Comparison of ENCODE assay signal across 8 cellular contexts in genomic region chr17:82020874-82021727, GRCh38. TPM values are rescaled to one million over a fixed set of nuclear protein-coding genes. Genes with fewer than 3 reads are reported as not detected.
DNase-seq lines count a peak whose midpoint lies in the region; ATAC-seq and TF ChIP-seq lines count a peak whose summit lies in the region.

No MANE protein-coding gene starts in this region.

- no peaks in the 10 kb centered on the region for H3K9me3 ChIP-seq in CD8-positive, alpha-beta memory T cell (ENCODE audit: low read length)

- POLR2A ChIA-PET in CD8-positive, alpha-beta memory T cell (lab: Charles Lee), result interaction anchor here (1.4 to 1.7 kb wide), 2 partner anchors 61 to 151 kb away, joined by 5 to 12 read pairs; partner anchors contain the start of gene NOTUM

- H3K27me3 ChIP-seq in CD8-positive, alpha-beta memory T cell (ENCODE audit: insufficient read depth, low read length, poor library complexity, severe bottlenecking), result no peaks in the 10 kb centered on the region

- peaks cover 17 to 34% (median 21%) of the 10 kb centered on the region in 3 donors for H3K4me1 Mint-ChIP-seq in CD8-positive, alpha-beta memory T cell
- peaks cover 17% of the 10 kb centered on the region for H3K4me1 Mint-ChIP-seq in HFFc6 (ENCODE audit: low read depth)
- H3K4me1 Mint-ChIP-seq in activated naive CD4-positive, alpha-beta T cell treated with anti-CD3 and anti-CD28 coated beads, Interleukin-2, amount 10 ng/mL, durations not matched to agents 7 days and 5 days, result peaks cover 37% of the 10 kb centered on the region
- peaks cover 22% of the 10 kb centered on the region for H3K4me1 Mint-ChIP-seq in osteocyte (ENCODE audit: unreplicated experiment)

- CTCF ChIA-PET in CD8-positive, alpha-beta memory T cell (lab: Charles Lee), result interaction anchor here (0.8 to 6.0 kb wide), 11 partner anchors 10 to 134 kb away, joined by 3 to 83 read pairs (median 4); partner anchors contain the start of genes DCXR, NOTUM, PYCR1 and RAC3
- CTCF ChIA-PET in activated naive CD4-positive, alpha-beta T cell treated with anti-CD3 and anti-CD28 coated beads, Interleukin-2, amount 10 ng/mL, durations not matched to agents 7 days and 5 days (lab: Charles Lee), result interaction anchor here (0.6 to 6.0 kb wide), 15 partner anchors 9 to 330 kb away, joined by 3 to 103 read pairs (median 4); partner anchors contain the start of gene NOTUM

- peaks cover 6% of the 10 kb centered on the region for H3K36me3 ChIP-seq in CD8-positive, alpha-beta memory T cell (ENCODE audit: insufficient read depth, low read length)

- peak in 4 of 5 donors; percentile 20 to 72 (median 50) for DNase-seq in CD8-positive, alpha-beta memory T cell
- DNase-seq in HFFc6 (peak; percentile 79), RPMI7951 (ENCODE audit: low read depth) (peak; percentile 79), germinal center (ENCODE audit: low spot score) (peak; percentile 48), osteocyte (ENCODE audit: extremely low spot score, unreplicated experiment) (no peak), SKM-1 (lab: John Stamatoyannopoulos, UW; ENCODE audit: unreplicated experiment) (no peak)
- DNase-seq in activated naive CD4-positive, alpha-beta T cell treated with anti-CD3 and anti-CD28 coated beads, Interleukin-2, amount 10 ng/mL, durations not matched to agents 7 days and 5 days, result peak; percentile 81

- TF ChIP-seq CTCF in HFFc6 (IDR thresholded peaks at IDR 0.05), result peak; percentile 87
- TF ChIP-seq CTCF in osteocyte (IDR thresholded peaks at IDR 0.05), result peak; percentile 73

- peak overlapping the region; percentile 83 to 93 (median 85) for H3K4me3 Mint-ChIP-seq in CD8-positive, alpha-beta memory T cell
- H3K4me3 Mint-ChIP-seq in HFFc6 (peak overlapping the region; percentile 88), osteocyte (ENCODE audit: unreplicated experiment) (peak overlapping the region; percentile 77)
- peak overlapping the region; percentile 81 for H3K4me3 Mint-ChIP-seq in activated naive CD4-positive, alpha-beta T cell treated with anti-CD3 and anti-CD28 coated beads, Interleukin-2, amount 10 ng/mL, durations not matched to agents 7 days and 5 days

- no peaks in the 10 kb centered on the region for H3K9me3 Mint-ChIP-seq in CD8-positive, alpha-beta memory T cell
- no peaks in the 10 kb centered on the region for H3K9me3 Mint-ChIP-seq in HFFc6
- H3K9me3 Mint-ChIP-seq in activated naive CD4-positive, alpha-beta T cell treated with anti-CD3 and anti-CD28 coated beads, Interleukin-2, amount 10 ng/mL, durations not matched to agents 7 days and 5 days, result no peaks in the 10 kb centered on the region
- H3K9me3 Mint-ChIP-seq in osteocyte (ENCODE audit: unreplicated experiment), result no peaks in the 10 kb centered on the region

- H3K36me3 Mint-ChIP-seq in CD8-positive, alpha-beta memory T cell, result peaks cover 0 to 8% (median 0%) of the 10 kb centered on the region in 3 donors
- H3K36me3 Mint-ChIP-seq in HFFc6 (ENCODE audit: low read depth), result no peaks in the 10 kb centered on the region
- peaks cover 10% of the 10 kb centered on the region for H3K36me3 Mint-ChIP-seq in activated naive CD4-positive, alpha-beta T cell treated with anti-CD3 and anti-CD28 coated beads, Interleukin-2, amount 10 ng/mL, durations not matched to agents 7 days and 5 days
- peaks cover 5% of the 10 kb centered on the region for H3K36me3 Mint-ChIP-seq in osteocyte (ENCODE audit: unreplicated experiment)

- H3K27ac Mint-ChIP-seq in CD8-positive, alpha-beta memory T cell, result peak overlapping the region in 6 of 8 donors; percentile 56 to 85 (median 70)
- H3K27ac Mint-ChIP-seq in HFFc6 (peak overlapping the region; percentile 79), osteocyte (ENCODE audit: unreplicated experiment) (peak overlapping the region; percentile 59)
- H3K27ac Mint-ChIP-seq in activated naive CD4-positive, alpha-beta T cell treated with anti-CD3 and anti-CD28 coated beads, Interleukin-2, amount 10 ng/mL, durations not matched to agents 7 days and 5 days, result peak overlapping the region; percentile 81

- H3K27me3 Mint-ChIP-seq in CD8-positive, alpha-beta memory T cell, result peaks cover 0 to 2% of the 10 kb centered on the region in 2 donors
- peaks cover 2% of the 10 kb centered on the region for H3K27me3 Mint-ChIP-seq in HFFc6 (ENCODE audit: insufficient read depth)
- no peaks in the 10 kb centered on the region for H3K27me3 Mint-ChIP-seq in activated naive CD4-positive, alpha-beta T cell treated with anti-CD3 and anti-CD28 coated beads, Interleukin-2, amount 10 ng/mL, durations not matched to agents 7 days and 5 days
- no peaks in the 10 kb centered on the region for H3K27me3 Mint-ChIP-seq in osteocyte (ENCODE audit: unreplicated experiment)

- ATAC-seq in GM18519 (IDR thresholded peaks at IDR 0.05; ENCODE audit: low FRiP score, unreplicated experiment), result no peak

- H3K4me3 ChIP-seq in CD8-positive, alpha-beta memory T cell (ENCODE audit: low read length), result peak overlapping the region; percentile 70

- peak overlapping the region; percentile 61 for H3K27ac ChIP-seq in CD8-positive, alpha-beta memory T cell (ENCODE audit: low read depth, low read length)

- H3K4me1 ChIP-seq in CD8-positive, alpha-beta memory T cell (ENCODE audit: insufficient read depth, low read length), result peaks cover 26% of the 10 kb centered on the region

RNA-seq across cellular contexts. Expression of gene CENPX, which starts 1.6 kb away (rescaled TPM):
- 100 to 1,000 TPM; 143 to 158 TPM for total RNA-seq in CD8-positive, alpha-beta memory T cell
- polyA plus RNA-seq in CD8-positive, alpha-beta memory T cell, result 56.7 TPM
- 10 to 100 TPM; 60.6 to 83.9 (median 73.3) TPM for total RNA-seq in HFFc6 (2021; fragmentation: NEBNext Ultra II Directional; extraction: Animal tissue kit (Norgen Biotek cat#: 25700))
- 119 and 144 TPM in 2 replicates for total RNA-seq in RPMI7951 (2014; rRNA removed; shearing (Covaris generic))
- total RNA-seq in osteocyte, result 29.4 and 31.7 TPM in 2 replicates

RNA-seq across cellular contexts. Expression of gene LRRC45, which starts 2.0 kb away (rescaled TPM):
- 10 to 100 TPM; 26.8 to 27.6 TPM for total RNA-seq in CD8-positive, alpha-beta memory T cell
- 10.1 TPM for polyA plus RNA-seq in CD8-positive, alpha-beta memory T cell
- 10 to 100 TPM in 3 of 6 experiments, 1 to 10 TPM in 3; 6.8 to 10.5 (median 10.0) TPM for total RNA-seq in HFFc6 (2021; fragmentation: NEBNext Ultra II Directional; extraction: Animal tissue kit (Norgen Biotek cat#: 25700))
- 8.1 and 17.6 TPM in 2 replicates for total RNA-seq in RPMI7951 (2014; rRNA removed; shearing (Covaris generic))
- total RNA-seq in osteocyte, result 9.4 and 9.8 TPM in 2 replicates

RNA-seq across cellular contexts. Expression of gene RAC3, which starts 10.4 kb away (rescaled TPM):
- 1 to 10 TPM; 4.2 to 4.5 TPM for total RNA-seq in CD8-positive, alpha-beta memory T cell
- not detected for polyA plus RNA-seq in CD8-positive, alpha-beta memory T cell
- total RNA-seq in HFFc6 (2021; fragmentation: NEBNext Ultra II Directional; extraction: Animal tissue kit (Norgen Biotek cat#: 25700)), result 1 to 10 TPM; 4.3 to 8.5 (median 5.6) TPM
- 10.7 and 13.1 TPM in 2 replicates for total RNA-seq in RPMI7951 (2014; rRNA removed; shearing (Covaris generic))
- total RNA-seq in osteocyte, result 19.4 and 21.8 TPM in 2 replicates

RNA-seq across cellular contexts. Expression of gene DCXR, which starts 16.4 kb away (rescaled TPM):
- 100 to 1,000 TPM; 117 to 127 TPM for total RNA-seq in CD8-positive, alpha-beta memory T cell
- 108 TPM for polyA plus RNA-seq in CD8-positive, alpha-beta memory T cell
- total RNA-seq in HFFc6 (2021; fragmentation: NEBNext Ultra II Directional; extraction: Animal tissue kit (Norgen Biotek cat#: 25700)), result 100 to 1,000 TPM in 1 of 6 experiments, 10 to 100 TPM in 5; 73.4 to 100 (median 84.8) TPM
- 82.2 and 86.2 TPM in 2 replicates for total RNA-seq in RPMI7951 (2014; rRNA removed; shearing (Covaris generic))
- 69.0 and 71.0 TPM in 2 replicates for total RNA-seq in osteocyte

RNA-seq across cellular contexts. Expression of gene RFNG, which starts 30.5 kb away (rescaled TPM):
- 10 to 100 TPM; 18.1 to 19.4 TPM for total RNA-seq in CD8-positive, alpha-beta memory T cell
- 7.3 TPM for polyA plus RNA-seq in CD8-positive, alpha-beta memory T cell
- total RNA-seq in HFFc6 (2021; fragmentation: NEBNext Ultra II Directional; extraction: Animal tissue kit (Norgen Biotek cat#: 25700)), result 10 to 100 TPM; 37.6 to 48.5 (median 40.1) TPM
- 12.9 and 14.3 TPM in 2 replicates for total RNA-seq in RPMI7951 (2014; rRNA removed; shearing (Covaris generic))
- 37.3 and 41.0 TPM in 2 replicates for total RNA-seq in osteocyte

Comparison
In these comparisons a context has a peak if more than half of its experiments do, and no peak if none do; other contexts are left out.
1. DNase-seq: peak in CD8-positive, alpha-beta memory T cell (4 of 5), HFFc6 (single experiment), RPMI7951 (single experiment), activated naive CD4-positive, alpha-beta T cell treated with anti-CD3 and anti-CD28 coated beads, Interleukin-2, amount 10 ng/mL, durations not matched to agents 7 days and 5 days (single experiment) and germinal center (single experiment); none in osteocyte (single experiment) and SKM-1 (single experiment).
2. Peak in every context shown above with its lines, with median percentiles within 50 percentile points of each other: H3K27ac Mint-ChIP-seq and H3K4me3 Mint-ChIP-seq.